8 cellular contexts compared by ENCODE assay signal in the genomic region with DNA sequence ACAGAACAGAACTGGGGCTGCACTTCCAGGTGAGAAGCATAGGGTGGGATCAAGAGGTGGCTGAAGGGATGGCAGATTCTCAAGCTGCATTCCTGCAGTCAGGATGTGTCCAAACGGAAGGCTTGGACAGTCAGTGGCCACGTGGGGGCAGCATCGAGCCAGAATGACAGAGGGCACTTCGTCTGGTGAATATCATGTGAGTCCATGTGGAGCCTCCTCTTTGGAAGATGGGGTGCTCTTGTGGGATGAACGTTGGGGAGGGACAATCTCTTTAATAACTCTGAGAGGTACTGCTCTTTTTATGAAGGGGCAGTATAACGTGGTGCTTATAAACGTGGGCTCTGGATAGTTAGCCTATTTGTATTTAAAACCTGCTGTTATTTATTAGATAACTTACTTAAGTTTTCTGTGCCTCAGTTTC.
DNase-seq lines count a peak whose midpoint lies in the region; ATAC-seq and FAIRE-seq lines count a peak whose summit lies in the region.

No MANE protein-coding gene starts in this region.

- no peak overlapping the region for H3K27ac ChIP-seq in caudate nucleus (ENCODE audit: low read depth, low read length)

- DNase-seq in AML-193 (lab: John Stamatoyannopoulos, UW) (peak; percentile 16 to 37), GM19239 (ENCODE audit: insufficient read length, low spot score) (peak; percentile 42), NCI-H2029 treated with DMSO at 0.1 percent for 48 hours (lab: John Stamatoyannopoulos, UW) (peak; percentile 55), caudate nucleus (lab: John Stamatoyannopoulos, UW) (peak in 57 of 61 donors; percentile 5 to 87 (median 64)), left colon (peak; percentile 62 to 88)
- DNase-seq in activated CD4-positive, CD25-positive, alpha-beta regulatory T cell treated with anti-CD3 and anti-CD28 coated beads, Interleukin-2, amount 50 U/mL, for 72 hours: peak; percentile 71
- DNase-seq in stimulated activated CD4-positive, alpha-beta T cell treated with anti-CD3 and anti-CD28 coated beads, Interleukin-4, amount 100 ng/mL, for 24 hours: peak; percentile 70

- intact Hi-C loops in left colon (cut with DNase I, micrococcal nuclease): loop anchor here (5.0 to 10.0 kb wide), 4 partner anchors 243 to 575 kb away; no protein-coding TSS in a partner anchor

- peak; percentile 39 for FAIRE-seq in GM19239 (lab: Jason Lieb, UNC)

- ATAC-seq in left colon (peak; percentile 53), GM18519 (IDR thresholded peaks at IDR 0.05; ENCODE audit: low FRiP score, unreplicated experiment) (no peak)
